ENCODE assay signal across 8 cellular contexts in genomic region chr9:70257991-70258691, GRCh38. TPM values are rescaled to one million over a fixed set of nuclear protein-coding genes. Genes with fewer than 3 reads are reported as not detected.
DNase-seq lines count a peak whose midpoint lies in the region; ATAC-seq and TF ChIP-seq lines count a peak whose summit lies in the region.

No MANE protein-coding gene starts in this region.

- 27% methylated on average over 26 of the region's 27 CpGs for WGBS in SK-N-SH (ENCODE audit: low lambda C conversion rate)

- H3K4me1 ChIP-seq in SK-N-SH (ENCODE audit: control insufficient read depth in 1 of 2, insufficient read depth in 2 of 2, low read depth in 1 of 2, low read length in 1 of 2): peaks cover 18 to 27% of the 10 kb centered on the region in 2 experiments

- H3K4me3 Mint-ChIP-seq in IgD-negative memory B cell: peak overlapping the region; percentile 91 to 97 (median 94)

- peaks cover 34 to 47% (median 39%) of the 10 kb centered on the region in 3 donors for H3K4me1 Mint-ChIP-seq in IgD-negative memory B cell

- H3K27ac ChIP-seq in SK-N-SH (ENCODE audit: low read depth in 2 of 2, low read length in 1 of 2) (peak overlapping the region; percentile 93 to 95), coronary artery (peak overlapping the region; percentile 93 to 95)

- H3K79me2 ChIP-seq in SK-N-SH (ENCODE audit: insufficient read depth): peaks cover 63% of the 10 kb centered on the region

- H3K27me3 Mint-ChIP-seq in IgD-negative memory B cell: peaks cover 3% of the 10 kb centered on the region

- peak; percentile 43 for ATAC-seq in GM21737 (IDR thresholded peaks at IDR 0.05; ENCODE audit: unreplicated experiment)
- ATAC-seq in left colon: peak; percentile 84

- H3K9me2 ChIP-seq in SK-N-SH: no peaks in the 10 kb centered on the region

- H3K4me3 ChIP-seq in SK-N-SH (ENCODE audit: low read depth in 2 of 2, low read length in 1 of 2): peak overlapping the region; percentile 88 to 97
- peak overlapping the region; percentile 82 for H3K4me3 ChIP-seq in coronary artery

- H4K20me1 ChIP-seq in SK-N-SH (ENCODE audit: insufficient read depth): peaks cover 31% of the 10 kb centered on the region

- no peaks in the 10 kb centered on the region for H3K9me3 ChIP-seq in SK-N-SH

- H3F3A ChIP-seq in SK-N-SH (replicated peaks; ENCODE audit: insufficient read depth): peaks cover 8% of the 10 kb centered on the region

- H3K27ac Mint-ChIP-seq in IgD-negative memory B cell: peak overlapping the region; percentile 87 to 97 (median 93)

- H3K36me3 ChIP-seq in SK-N-SH (replicated peaks in 1 of 2; ENCODE audit: control insufficient read depth in 1 of 2, insufficient read depth in 2 of 2, low read length in 1 of 2): peaks cover 18 to 32% of the 10 kb centered on the region in 2 experiments

- H3K4me2 ChIP-seq in SK-N-SH: peak overlapping the region; percentile 92

- POLR2A ChIA-PET in SK-N-SH (lab: Yijun Ruan, JAX): interaction anchor here (0.5 to 0.7 kb wide), 2 partner anchors 161 to 441 kb away, joined by 3 to 4 read pairs; no protein-coding TSS in a partner anchor

- TF ChIP-seq RAD21 in SK-N-SH (IDR thresholded peaks at IDR 0.05; ENCODE audit: low read length): no peak

- H3K27me3 ChIP-seq in SK-N-SH (ENCODE audit: insufficient read depth): no peaks in the 10 kb centered on the region

- peak overlapping the region; percentile 87 for H2AFZ ChIP-seq in SK-N-SH (ENCODE audit: low read depth)

- H3K9ac ChIP-seq in SK-N-SH: peak overlapping the region; percentile 95

- TF ChIP-seq CTCF in SK-N-SH (IDR thresholded peaks at IDR 0.05): no peak
- TF ChIP-seq CTCF in coronary artery (IDR thresholded peaks at IDR 0.05): no peak

- no peak for TF ChIP-seq EP300 in SK-N-SH (IDR thresholded peaks at IDR 0.05; ENCODE audit: borderline replicate concordance in 1 of 2, low read depth in 1 of 2, low read length in 1 of 2)

- peak; percentile 29 for DNase-seq in SIG-M5 treated with dmso at 0.1 percent for 504 hours (lab: John Stamatoyannopoulos, UW; ENCODE audit: unreplicated experiment)
- no peak for DNase-seq in SIG-M5 (lab: John Stamatoyannopoulos, UW)
- DNase-seq in SK-N-SH: peak; percentile 30
- DNase-seq in coronary artery (ENCODE audit: low spot score): no peak
- DNase-seq in left colon: peak; percentile 84 to 86
- peak; percentile 9 to 31 for DNase-seq in stimulated activated CD8-positive, alpha-beta memory T cell treated with anti-CD3 and anti-CD28 coated beads, Interleukin-7, amount 100 ng/mL, for 1 hour (ENCODE audit: low read depth in 2 of 2)

- H3K36me3 Mint-ChIP-seq in IgD-negative memory B cell: peaks cover 5% of the 10 kb centered on the region

- no peaks in the 10 kb centered on the region for H3K9me3 Mint-ChIP-seq in IgD-negative memory B cell

- intact Hi-C loops in left colon (cut with DNase I, micrococcal nuclease): no loop called here

- CTCF ChIA-PET in SK-N-SH (lab: Yijun Ruan, JAX): interaction anchor here (1.1 to 1.4 kb wide), 4 partner anchors 9 to 147 kb away, joined by 3 to 5 read pairs (median 4); no protein-coding TSS in a partner anchor

TF ChIP-seq in SK-N-SH, 30 proteins besides CTCF, POLR2A, EP300 and RAD21:
- no peak for TF ChIP-seq MXI1 (IDR thresholded peaks at IDR 0.05; ENCODE audit: low read depth, low read length)
- no peak for TF ChIP-seq MEF2A (IDR thresholded peaks at IDR 0.05; ENCODE audit: borderline replicate concordance, low read depth)
- TF ChIP-seq RXRA (IDR thresholded peaks at IDR 0.05; ENCODE audit: borderline replicate concordance, low read depth): no peak
- TF ChIP-seq EZH2phosphoT487 (IDR thresholded peaks at IDR 0.05; ENCODE audit: borderline replicate concordance, low read depth): no peak
- no peak for TF ChIP-seq USF1 (IDR thresholded peaks at IDR 0.05; ENCODE audit: borderline replicate concordance, low read depth)
- no peak for TF ChIP-seq USF2 (IDR thresholded peaks at IDR 0.05; ENCODE audit: borderline replicate concordance, low read depth, low read length)
- TF ChIP-seq NRF1 (IDR thresholded peaks at IDR 0.05; ENCODE audit: low read depth, low read length): no peak
- no peak for TF ChIP-seq FOXM1 (IDR thresholded peaks at IDR 0.05; ENCODE audit: low read depth)
- no peak for TF ChIP-seq ZBTB33 (IDR thresholded peaks at IDR 0.05; ENCODE audit: borderline replicate concordance, low read depth)
- no peak for TF ChIP-seq IRF3 (IDR thresholded peaks at IDR 0.05; ENCODE audit: low read depth, low read length)

RNA-seq across cellular contexts. Expression of gene SMC5, which starts 0.6 kb away (rescaled TPM):
- 14.3 TPM for polyA plus RNA-seq in IgD-negative memory B cell
- 5.3 and 7.5 TPM in 2 replicates for polyA plus RNA-seq in SK-N-SH (2012; rRNA removed)
- polyA plus RNA-seq in SK-N-SH (2012; cell fraction: cytosol; rRNA removed): 6.5 and 8.2 TPM in 2 replicates
- 6.4 and 14.5 TPM in 2 replicates for polyA plus RNA-seq in SK-N-SH (2012; cell fraction: nucleus; rRNA removed)
- total RNA-seq in left colon: 10 to 100 TPM; 29.0 to 36.7 TPM

Comparison
In these comparisons a context has a peak if more than half of its experiments do, and no peak if none do; other contexts are left out.
1. DNase-seq: peak in SIG-M5 treated with dmso at 0.1 percent for 504 hours (single experiment), SK-N-SH (single experiment), left colon (2 of 2) and stimulated activated CD8-positive, alpha-beta memory T cell treated with anti-CD3 and anti-CD28 coated beads, Interleukin-7, amount 100 ng/mL, for 1 hour (2 of 2); none in SIG-M5 (single experiment) and coronary artery (single experiment).